Comparison of ENCODE assay signal across 1 cellular context in genomic region chr3:33577173-33577572, GRCh38.
TF ChIP-seq lines count a peak whose summit lies in the region.

No MANE protein-coding gene starts in this region.

TF ChIP-seq in liver, 16 proteins besides CTCF, POLR2A, EP300 and RAD21 (continued from another document):
- no peak for TF ChIP-seq REST (IDR thresholded peaks at IDR 0.05)
- TF ChIP-seq EGR1 (IDR thresholded peaks at IDR 0.05; ENCODE audit: low read depth in 2 of 2) = peak in 1 of 2 donors; percentile 19
- no peak for TF ChIP-seq FOXA1 (IDR thresholded peaks at IDR 0.05)
- no peak for TF ChIP-seq NR2F2 (IDR thresholded peaks at IDR 0.05)
- TF ChIP-seq JUND (IDR thresholded peaks at IDR 0.05) = no peak
TF ChIP-seq in liver: peak in this region for 6.
